8 cellular contexts compared by ENCODE assay signal in the genomic region with DNA sequence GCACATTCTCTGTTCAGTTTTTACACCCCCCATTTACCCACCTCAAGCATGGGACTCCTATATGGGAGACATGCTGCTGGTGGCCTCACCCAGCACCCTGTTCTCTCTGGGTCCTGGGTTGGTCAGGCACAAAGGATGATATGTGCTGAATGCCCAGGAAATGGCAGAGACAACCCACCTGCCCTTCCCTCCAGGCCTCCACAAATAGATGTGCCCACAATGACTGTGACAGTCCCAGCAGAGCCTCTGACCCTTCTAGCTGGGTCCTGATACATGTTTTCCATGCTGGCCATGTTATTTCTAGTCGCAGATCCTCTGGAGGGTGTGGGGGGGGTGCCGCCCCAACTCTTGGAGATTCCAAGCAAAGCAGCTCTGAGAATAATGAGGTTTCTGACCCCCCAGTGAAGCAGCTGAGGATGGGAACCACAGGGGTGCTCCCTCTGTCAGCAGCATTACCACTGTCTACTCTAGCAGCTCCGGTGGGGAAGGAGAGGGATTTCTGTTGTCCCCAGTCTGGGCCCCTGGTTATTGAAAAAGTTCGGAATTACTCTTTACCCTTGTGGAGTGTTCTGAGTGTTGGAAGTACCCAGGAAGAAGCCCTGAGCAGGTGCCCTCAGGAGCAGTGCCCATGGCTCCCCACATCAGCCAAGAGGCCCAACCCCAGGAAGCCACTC. TPM values are rescaled to one million over a fixed set of nuclear protein-coding genes. Genes with fewer than 3 reads are reported as not detected.
A peak's percentile ranks its signal among the peaks of the same experiment; 100 is the strongest.
DNase-seq lines count a peak whose midpoint lies in the region; TF ChIP-seq lines count a peak whose summit lies in the region.
"Had no signal": no experiment of that assay in that cellular context is flagged by ENCODE, and none has a peak within 500 bp of the region (broad histone marks: within the 10 kb centered on the region; RNA-seq: fewer than 3 reads in every experiment).

No MANE protein-coding gene starts in this region.

- H3K36me3 ChIP-seq in muscle layer of colon (ENCODE audit: insufficient read depth, low read length): peaks cover 31% of the 10 kb centered on the region
- H3K36me3 ChIP-seq in BE2C: no peaks in the 10 kb centered on the region; the same call in 1 of the 2 replicates

- DNase-seq in activated effector memory CD4-positive, alpha-beta T cell treated with Interleukin-2 at 50 U/mL for 16 hours: no peak
- no peak for DNase-seq in BE2C
- no peak for DNase-seq in central memory CD4-positive, alpha-beta T cell
- DNase-seq: NCI-H1436 treated with DMSO at 0.1 percent for 48 hours, T1000 had no signal

- H3K27me3 ChIP-seq in muscle layer of colon (ENCODE audit: control insufficient read depth in 1 of 2, insufficient read depth in 2 of 2, low read length in 2 of 2) (no peaks in the 10 kb centered on the region), BE2C (no peaks in the 10 kb centered on the region)

- H3K4me3 ChIP-seq in muscle layer of colon (ENCODE audit: low read depth in 1 of 2, low read length in 2 of 2) (no peak overlapping the region), BE2C (ENCODE audit: low read depth, low read length) (no peak overlapping the region)

- H3K4me1 ChIP-seq in muscle layer of colon (ENCODE audit: insufficient read depth, low read length) (peaks cover 21% of the 10 kb centered on the region), BE2C (peaks cover 8% of the 10 kb centered on the region)

- H3K9me3 ChIP-seq in muscle layer of colon (ENCODE audit: low read length): no peaks in the 10 kb centered on the region
- H3K9me3 ChIP-seq in BE2C: no peaks in the 10 kb centered on the region

- no peak for TF ChIP-seq CTCF in C4-2B (conservative IDR thresholded peaks at IDR 0.05)
- no peak for TF ChIP-seq CTCF in VCaP (conservative IDR thresholded peaks at IDR 0.05)
- no peak for TF ChIP-seq CTCF in BE2C (IDR thresholded peaks at IDR 0.05; ENCODE audit: low read depth, low read length)

- H3K9ac ChIP-seq in muscle layer of colon (ENCODE audit: low read length): no peak overlapping the region

- H3K27ac ChIP-seq in C4-2B (peak overlapping the region; percentile 64), VCaP (peak overlapping the region; percentile 73), muscle layer of colon (ENCODE audit: low read depth, low read length) (peak overlapping the region; percentile 19)

RNA-seq across cellular contexts. Expression of a gene that starts 1.2 kb away (rescaled TPM):
- 79.9 TPM for polyA plus RNA-seq in BE2C (2012; ENCODE audit: insufficient read depth, insufficient read length, low read depth)

RNA-seq across cellular contexts. Expression of a gene that starts 6.3 kb away (rescaled TPM):
- polyA plus RNA-seq in BE2C (2012; ENCODE audit: insufficient read depth, insufficient read length, low read depth): 2.8 TPM

RNA-seq across cellular contexts. Expression of a gene that starts 9.7 kb away (rescaled TPM):
- not detected for polyA plus RNA-seq in BE2C (2012; ENCODE audit: insufficient read depth, insufficient read length, low read depth)

RNA-seq across cellular contexts. Expression of a gene that starts 19.7 kb away (rescaled TPM):
- polyA plus RNA-seq in BE2C (2012; ENCODE audit: insufficient read depth, insufficient read length, low read depth): 27.4 TPM

RNA-seq across cellular contexts. Expression of a gene that starts 23.0 kb away (rescaled TPM):
- 9.9 TPM for polyA plus RNA-seq in BE2C (2012; ENCODE audit: insufficient read depth, insufficient read length, low read depth)

Comparison
In these comparisons a context has a peak if more than half of its experiments do, and no peak if none do; other contexts are left out.
1. H3K27ac ChIP-seq: peak in every context shown above with its lines; median percentile 73 in VCaP; 64 in C4-2B; 19 in muscle layer of colon.